Comparison of ENCODE assay signal across 22 cellular contexts in the genomic region with DNA sequence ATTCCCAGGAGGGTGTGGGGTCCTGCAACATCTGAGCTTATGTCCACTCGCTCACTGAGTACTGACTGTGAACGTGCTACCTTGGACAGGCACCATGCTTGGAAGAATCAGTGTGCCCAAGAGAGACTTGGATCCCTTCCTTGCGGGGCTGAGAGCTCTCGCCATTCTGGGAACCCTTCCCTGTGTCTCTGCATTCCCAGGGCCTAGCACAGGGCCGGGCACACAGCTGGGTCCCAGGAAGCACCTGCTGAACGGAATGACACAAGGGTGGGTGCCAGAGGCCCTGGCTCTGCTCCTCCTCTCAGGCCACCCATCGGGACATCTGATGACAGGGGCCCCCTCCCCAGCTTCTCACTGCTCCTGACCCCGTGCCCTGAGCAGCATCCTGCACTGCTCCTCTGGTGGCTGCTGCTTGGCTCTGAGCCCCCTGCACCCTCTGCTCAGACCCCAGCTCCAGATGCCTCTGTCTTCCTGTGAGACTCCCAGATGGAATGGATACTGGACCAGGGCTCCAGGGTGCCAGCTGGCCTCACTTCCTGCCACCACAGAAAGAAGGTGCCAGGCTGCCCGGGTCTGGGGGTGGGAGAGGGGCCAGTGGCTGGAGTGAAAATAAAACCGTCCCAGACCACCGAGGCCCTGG.
DNase-seq lines count a peak whose midpoint lies in the region; ATAC-seq and TF ChIP-seq lines count a peak whose summit lies in the region.
"Had no signal": no experiment of that assay in that cellular context is flagged by ENCODE, and none has a peak within 500 bp of the region (broad histone marks: within the 10 kb centered on the region; RNA-seq: fewer than 3 reads in every experiment).

No MANE protein-coding gene starts in this region.

- POLR2A ChIA-PET in MCF 10A (lab: Yijun Ruan, JAX) = no interaction called here

- no peak for DNase-seq in breast epithelium (ENCODE audit: low spot score in 2 of 2)
- DNase-seq in MCF 10A (ENCODE audit: unreplicated experiment) = no peak
- no peak for DNase-seq in neural crest cell (ENCODE audit: low read depth, low spot score)
- no peak for DNase-seq in vagina (ENCODE audit: extremely low spot score in 2 of 2)
- DNase-seq in left colon = no peak
- DNase-seq: 8988T, ACHN, BE2C, Calu3, DMS53, Karpas-422, NCI-H1105, NCI-H1436 treated with DMSO at 0.1 percent for 48 hours, NCI-H187 treated with DMSO at 0.1 percent for 48 hours, NCI-H446 treated with DMSO at 0.1 percent for 48 hours, NCI-H526, PC-9, Right ventricle myocardium superior had no signal

- H3K36me3 Mint-ChIP-seq in MCF 10A (ENCODE audit: insufficient read depth, unreplicated experiment) (peaks cover 6% of the 10 kb centered on the region), neural crest cell (ENCODE audit: low read depth) (peaks cover 5% of the 10 kb centered on the region)

- H3K4me1 ChIP-seq in breast epithelium = peaks cover 0 to 27% of the 10 kb centered on the region in 2 donors
- peaks cover 60% of the 10 kb centered on the region for H3K4me1 ChIP-seq in vagina
- H3K4me1 ChIP-seq: SJSA1 had no signal

- CTCF ChIA-PET in MCF 10A (lab: Yijun Ruan, JAX) = interaction anchor here (0.7 kb wide), 1 partner anchor 96 kb away, joined by 3 read pairs; no protein-coding TSS in a partner anchor

- H3K4me3 ChIP-seq in breast epithelium = no peak overlapping the region
- H3K4me3 ChIP-seq in vagina = no peak overlapping the region
- H3K4me3 ChIP-seq: PC-9, SJSA1 had no signal

- H3K27ac Mint-ChIP-seq in MCF 10A (ENCODE audit: low read depth, unreplicated experiment) = no peak overlapping the region
- H3K27ac Mint-ChIP-seq in neural crest cell (ENCODE audit: unreplicated experiment) = peak overlapping the region; percentile 12

- H3K27ac ChIP-seq in breast epithelium (peak overlapping the region; percentile 60 to 80), cingulate gyrus (ENCODE audit: low read depth, low read length) (peak overlapping the region; percentile 80), vagina (peak overlapping the region; percentile 83)
- H3K27ac ChIP-seq: PC-9, SJSA1 had no signal

- H3K27me3 ChIP-seq in breast epithelium (no peaks in the 10 kb centered on the region), vagina (no peaks in the 10 kb centered on the region)
- H3K27me3 ChIP-seq: BE2C, SJSA1 had no signal

- H3K4me1 Mint-ChIP-seq in MCF 10A (ENCODE audit: insufficient read depth, unreplicated experiment) (no peaks in the 10 kb centered on the region), neural crest cell (no peaks in the 10 kb centered on the region)

- H3K9me3 ChIP-seq in breast epithelium (no peaks in the 10 kb centered on the region), vagina (no peaks in the 10 kb centered on the region)
- H3K9me3 ChIP-seq: BE2C, SJSA1 had no signal

- H3K4me3 Mint-ChIP-seq in MCF 10A (ENCODE audit: unreplicated experiment) (no peak overlapping the region), neural crest cell (no peak overlapping the region)

- no peak for ATAC-seq in GM18909 (IDR thresholded peaks at IDR 0.05; ENCODE audit: poor library complexity, unreplicated experiment)
- no peak for ATAC-seq in left colon
- no peak for ATAC-seq in HG02840 (IDR thresholded peaks at IDR 0.05; ENCODE audit: low FRiP score, unreplicated experiment)

- TF ChIP-seq POLR2A in breast epithelium (IDR thresholded peaks at IDR 0.05) = no peak
- TF ChIP-seq POLR2A in vagina (IDR thresholded peaks at IDR 0.05) = no peak

- H3K36me3 ChIP-seq in breast epithelium = no peaks in the 10 kb centered on the region
- peaks cover 0 to 36% of the 10 kb centered on the region in 2 donors for H3K36me3 ChIP-seq in vagina

- no TSS peak for BruUV-seq in MCF 10A (replicated peaks; lab: Mats Ljungman, UMichigan)

- H3K9me3 Mint-ChIP-seq in MCF 10A (ENCODE audit: unreplicated experiment) (no peaks in the 10 kb centered on the region), neural crest cell (no peaks in the 10 kb centered on the region)

- H3K27me3 Mint-ChIP-seq in MCF 10A (ENCODE audit: insufficient read depth, unreplicated experiment) (no peaks in the 10 kb centered on the region), neural crest cell (ENCODE audit: low read depth) (no peaks in the 10 kb centered on the region)

- intact Hi-C loops in breast epithelium (cut with DNase I; ENCODE audit: low total_unique reads) = loop anchor here (2.0 kb wide), 1 partner anchor 48 kb away; no protein-coding TSS in a partner anchor
- intact Hi-C loops in MCF 10A (cut with micrococcal nuclease) = no loop called here
- intact Hi-C loops in vagina (cut with DNase I) = no loop called here
- intact Hi-C loops in left colon (cut with DNase I, micrococcal nuclease) = no loop called here

- TF ChIP-seq CTCF in breast epithelium (IDR thresholded peaks at IDR 0.05) = no peak
- TF ChIP-seq CTCF in MCF 10A (IDR thresholded peaks at IDR 0.05; ENCODE audit: unreplicated experiment) = no peak
- TF ChIP-seq CTCF in neural crest cell (conservative IDR thresholded peaks at IDR 0.05) = no peak
- no peak for TF ChIP-seq CTCF in vagina (IDR thresholded peaks at IDR 0.05)
